Comparison of ENCODE assay signal across 26 cellular contexts in the genomic region with DNA sequence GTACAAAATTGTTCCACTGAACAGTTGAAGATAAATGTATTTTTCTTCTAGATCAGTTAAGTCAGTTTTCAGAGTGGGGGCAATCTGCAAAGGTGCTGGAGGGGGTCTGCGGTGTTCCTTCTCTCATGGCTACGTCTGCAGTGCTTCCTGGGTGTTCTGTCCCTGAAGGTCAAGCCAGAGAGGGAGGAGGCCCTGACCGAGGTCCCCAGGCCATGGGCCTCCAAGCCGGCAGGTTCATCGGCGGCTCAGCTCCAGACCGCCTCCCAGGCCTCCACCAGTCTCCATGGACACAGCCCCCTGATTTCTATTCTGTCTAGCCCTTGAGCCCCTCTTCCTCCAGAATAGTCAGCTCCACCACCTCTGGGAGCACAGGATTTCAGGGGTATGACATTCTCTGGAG.
"Had no signal": no experiment of that assay in that cellular context is flagged by ENCODE, and none has a peak within 500 bp of the region (broad histone marks: within the 10 kb centered on the region; RNA-seq: fewer than 3 reads in every experiment).

No MANE protein-coding gene starts in this region.

- H3K4me1 ChIP-seq: gastrocnemius medialis, psoas muscle, tibial nerve had no signal

- H3K9ac ChIP-seq: neural progenitor cell had no signal

- H3K9me3 Mint-ChIP-seq: dendritic cell treated with granulocyte-macrophage colony-stimulating factor and Interleukin-4, amounts not matched to agents 40 ng/mL and 50 ng/mL, for 4 days; memory B cell; natural killer cell treated with Interleukin-12 subunit alpha and Interleukin-12 subunit beta and Interleukin-15 and Interleukin-18, amount 100 ng/mL, for 72 hours; neural progenitor cell; stimulated activated effector memory CD8-positive, alpha-beta T cell treated with anti-CD3 and anti-CD28 coated beads, Interleukin-12 subunit alpha, Interleukin-12 subunit beta, amount 100 ng/mL, for 72 hours had no signal

- ATAC-seq: esophagus mucosa; gastrocnemius medialis; left ventricle myocardium superior; mucosa of descending colon; psoas muscle; right cardiac atrium; stimulated activated naive CD8-positive, alpha-beta T cell treated with anti-CD3 and anti-CD28 coated beads, Interleukin-15, Interleukin-2, amounts not matched to agents 100 U/mL and 50 U/mL, for 24 hours had no signal

- H3K36me3 Mint-ChIP-seq: memory B cell; mesothelial cell of epicardium; natural killer cell treated with Interleukin-12 subunit alpha and Interleukin-12 subunit beta and Interleukin-15 and Interleukin-18, amount 100 ng/mL, for 72 hours; neural progenitor cell; stimulated activated effector memory CD8-positive, alpha-beta T cell treated with anti-CD3 and anti-CD28 coated beads, Interleukin-12 subunit alpha, Interleukin-12 subunit beta, amount 100 ng/mL, for 72 hours had no signal

- H3K27ac ChIP-seq: colonic mucosa, epithelial cell of prostate, gastrocnemius medialis, neural progenitor cell, psoas muscle, thoracic aorta, tibial nerve, upper lobe of left lung had no signal

- H3K27me3 ChIP-seq: colonic mucosa, gastrocnemius medialis, neural progenitor cell, tibial nerve, upper lobe of left lung had no signal

- H3K36me3 ChIP-seq: colonic mucosa, gastrocnemius medialis, neural progenitor cell, thoracic aorta, tibial nerve, upper lobe of left lung had no signal

- H3K9me3 ChIP-seq: colonic mucosa, gastrocnemius medialis, mucosa of descending colon, psoas muscle, thoracic aorta, upper lobe of left lung had no signal

- H3K4me3 ChIP-seq: colonic mucosa, gastrocnemius medialis, lung, mucosa of descending colon, neural progenitor cell, psoas muscle, thoracic aorta, tibial nerve, upper lobe of left lung had no signal

- H3K4me3 Mint-ChIP-seq: dendritic cell treated with granulocyte-macrophage colony-stimulating factor and Interleukin-4, amounts not matched to agents 40 ng/mL and 50 ng/mL, for 4 days; endodermal cell; memory B cell; mesothelial cell of epicardium; natural killer cell treated with Interleukin-12 subunit alpha and Interleukin-12 subunit beta and Interleukin-15 and Interleukin-18, amount 100 ng/mL, for 72 hours; neural progenitor cell; stimulated activated effector memory CD8-positive, alpha-beta T cell treated with anti-CD3 and anti-CD28 coated beads, Interleukin-12 subunit alpha, Interleukin-12 subunit beta, amount 100 ng/mL, for 72 hours had no signal

- H3K4me1 Mint-ChIP-seq: memory B cell, naive B cell had no signal

- H3K27ac Mint-ChIP-seq: dendritic cell treated with granulocyte-macrophage colony-stimulating factor and Interleukin-4, amounts not matched to agents 40 ng/mL and 50 ng/mL, for 4 days; endodermal cell; memory B cell; mesothelial cell of epicardium; natural killer cell treated with Interleukin-12 subunit alpha and Interleukin-12 subunit beta and Interleukin-15 and Interleukin-18, amount 100 ng/mL, for 72 hours; neural progenitor cell; stimulated activated effector memory CD8-positive, alpha-beta T cell treated with anti-CD3 and anti-CD28 coated beads, Interleukin-12 subunit alpha, Interleukin-12 subunit beta, amount 100 ng/mL, for 72 hours had no signal

- DNase-seq: colonic mucosa; effector CD8-positive, alpha-beta T cell; endodermal cell; foreskin fibroblast; gastrocnemius medialis; head of caudate nucleus; left ventricle myocardium superior; naive B cell; psoas muscle; right cardiac atrium; stimulated activated CD4-positive, alpha-beta T cell treated with anti-CD3 and anti-CD28 coated beads, Interleukin-2, amount 100 ng/mL, for 24 hours; stimulated activated CD4-positive, alpha-beta T cell treated with anti-CD3 and anti-CD28 coated beads, Interleukin-4, amount 100 ng/mL, for 24 hours; stimulated activated naive CD8-positive, alpha-beta T cell treated with anti-CD3 and anti-CD28 coated beads, Interleukin-15, Interleukin-2, amounts not matched to agents 100 U/mL and 50 U/mL, for 24 hours had no signal

- H3K27me3 Mint-ChIP-seq: dendritic cell treated with granulocyte-macrophage colony-stimulating factor and Interleukin-4, amounts not matched to agents 40 ng/mL and 50 ng/mL, for 4 days had no signal
